17 cellular contexts compared by ENCODE assay signal in genomic region chr2:179486969-179487752, GRCh38.
A peak's percentile ranks its signal among the peaks of the same experiment; 100 is the strongest.
DNase-seq lines count a peak whose midpoint lies in the region; ATAC-seq and TF ChIP-seq lines count a peak whose summit lies in the region.
"Had no signal": no experiment of that assay in that cellular context is flagged by ENCODE, and none has a peak within 500 bp of the region (broad histone marks: within the 10 kb centered on the region; RNA-seq: fewer than 3 reads in every experiment).

No MANE protein-coding gene starts in this region.

- H3K9me3 ChIP-seq in esophagus muscularis mucosa, result no peaks in the 10 kb centered on the region
- H3K9me3 ChIP-seq: BLaER1 treated with 17β-estradiol and CSF1 and Interleukin-3, amounts not matched to agents 10 nM and 100 nM had no signal

- DNase-seq in M059J (ENCODE audit: low read depth), result peak; percentile 6
- DNase-seq in NCI-H2196 treated with DMSO at 0.1 percent for 48 hours (lab: John Stamatoyannopoulos, UW; ENCODE audit: unreplicated experiment), result peak; percentile 29
- DNase-seq in esophagus muscularis mucosa (ENCODE audit: extremely low spot score), result no peak
- peak; percentile 26 for DNase-seq in mucosa of gallbladder (ENCODE audit: low spot score)
- DNase-seq in amygdala (lab: John Stamatoyannopoulos, UW), result no peak
- DNase-seq: activated CD4-positive, alpha-beta memory T cell treated with anti-CD3 and anti-CD28 coated beads, Interleukin-2, amount 10 ng/mL, durations not matched to agents 7 days and 5 days; GF-D8; glutamatergic neuron; GOT3; NCI-H526; SIG-M5; stimulated activated naive CD8-positive, alpha-beta T cell treated with anti-CD3 and anti-CD28 coated beads, Interleukin-15, Interleukin-2, amounts not matched to agents 100 U/mL and 50 U/mL, for 24 hours; T-helper 9 cell had no signal

- H3K4me1 ChIP-seq in esophagus muscularis mucosa, result peaks cover 0 to 16% (median 13%) of the 10 kb centered on the region in 4 donors
- H3K4me1 ChIP-seq: BLaER1 treated with 17β-estradiol and CSF1 and Interleukin-3, amounts not matched to agents 10 nM and 100 nM had no signal

- TF ChIP-seq POLR2A in esophagus muscularis mucosa (IDR thresholded peaks at IDR 0.05; ENCODE audit: low read depth), result no peak

- TF ChIP-seq EP300 in esophagus muscularis mucosa (IDR thresholded peaks at IDR 0.05), result no peak

- WGBS in esophagus muscularis mucosa, result 32% methylated on average over 6 of the region's 6 CpGs

- intact Hi-C loops in esophagus muscularis mucosa (cut with DNase I), result no loop called here

- no peaks in the 10 kb centered on the region for H3K36me3 ChIP-seq in esophagus muscularis mucosa
- H3K36me3 ChIP-seq: BLaER1 treated with 17β-estradiol and CSF1 and Interleukin-3, amounts not matched to agents 10 nM and 100 nM had no signal

- TF ChIP-seq CTCF in esophagus muscularis mucosa (IDR thresholded peaks at IDR 0.05), result no peak

- no peaks in the 10 kb centered on the region for H3K27me3 ChIP-seq in esophagus muscularis mucosa
- H3K27me3 ChIP-seq: BLaER1 treated with 17β-estradiol and CSF1 and Interleukin-3, amounts not matched to agents 10 nM and 100 nM had no signal

- H3K4me3 ChIP-seq in esophagus muscularis mucosa, result no peak overlapping the region
- H3K4me3 ChIP-seq: BLaER1 treated with 17β-estradiol and CSF1 and Interleukin-3, amounts not matched to agents 10 nM and 100 nM; K562 had no signal

- no peak for ATAC-seq in HG02981 (IDR thresholded peaks at IDR 0.05; ENCODE audit: unreplicated experiment)
- no peak for ATAC-seq in GM21423 (IDR thresholded peaks at IDR 0.05; ENCODE audit: unreplicated experiment)
- ATAC-seq: K562; stimulated activated naive CD8-positive, alpha-beta T cell treated with anti-CD3 and anti-CD28 coated beads, Interleukin-15, Interleukin-2, amounts not matched to agents 100 U/mL and 50 U/mL, for 24 hours had no signal

- H3K27ac ChIP-seq in esophagus muscularis mucosa (replicated peaks in 1 of 4), result peak overlapping the region in 3 of 4 donors; percentile 24 to 44 (median 33)
- H3K27ac ChIP-seq: BLaER1 treated with 17β-estradiol and CSF1 and Interleukin-3, amounts not matched to agents 10 nM and 100 nM had no signal

Comparison
In these comparisons a context has a peak if more than half of its experiments do, and no peak if none do; other contexts are left out.
1. DNase-seq: peak in M059J (single experiment), NCI-H2196 treated with DMSO at 0.1 percent for 48 hours (single experiment) and mucosa of gallbladder (single experiment); none in esophagus muscularis mucosa (single experiment) and amygdala (0 of 56).